8 cellular contexts compared by ENCODE assay signal in genomic region chr1:143884532-143884931, GRCh38.
A peak's percentile ranks its signal among the peaks of the same experiment; 100 is the strongest.
DNase-seq lines count a peak whose midpoint lies in the region; ATAC-seq and TF ChIP-seq lines count a peak whose summit lies in the region.
"Not testable (repeated sequence)": the region's sequence is repeated elsewhere in the genome, so short reads cannot be mapped to it uniquely, and the experiment has no call there.

No MANE protein-coding gene starts in this region.

- H3K4me3 Mint-ChIP-seq in T-helper 2 cell treated with Interferon-gamma antibody and Interleukin-4, amounts not matched to agents 5 μg/mL and 100 μg/mL, for 36 hours, result peak overlapping the region; percentile 61
- H3K4me3 Mint-ChIP-seq in stimulated activated effector memory CD8-positive, alpha-beta T cell treated with anti-CD3 and anti-CD28 coated beads, Interleukin-12 subunit alpha, Interleukin-12 subunit beta, amount 100 ng/mL, for 72 hours, result peak overlapping the region; percentile 33

- H3K9me3 ChIP-seq in neutrophil, result not testable (repeated sequence)

- not testable (repeated sequence) for H3K36me3 Mint-ChIP-seq in T-helper 2 cell treated with Interferon-gamma antibody and Interleukin-4, amounts not matched to agents 5 μg/mL and 100 μg/mL, for 36 hours (ENCODE audit: low read depth); stimulated activated effector memory CD8-positive, alpha-beta T cell treated with anti-CD3 and anti-CD28 coated beads, Interleukin-12 subunit alpha, Interleukin-12 subunit beta, amount 100 ng/mL, for 72 hours

- TF ChIP-seq CTCF in GM12872 (IDR thresholded peaks at IDR 0.05; ENCODE audit: insufficient read depth, low read depth, low read length) (0 out of 3 replicates have a peak, but pooled peaks have one; percentile 22), foreskin keratinocyte (conservative IDR thresholded peaks at IDR 0.05) (peak; percentile 24), neutrophil (IDR thresholded peaks at IDR 0.05) (peak; percentile 7)

- peak; percentile 76 for ATAC-seq in GM21576 (IDR thresholded peaks at IDR 0.05; ENCODE audit: unreplicated experiment)
- peak; percentile 88 for ATAC-seq in HG03159 (IDR thresholded peaks at IDR 0.05; ENCODE audit: unreplicated experiment)
- ATAC-seq in foreskin keratinocyte, result peak; percentile 79
- peak; percentile 83 for ATAC-seq in stimulated activated effector memory CD8-positive, alpha-beta T cell treated with anti-CD3 and anti-CD28 coated beads, Interleukin-12 subunit alpha, Interleukin-12 subunit beta, amount 100 ng/mL, for 72 hours

- H3K27ac Mint-ChIP-seq in T-helper 2 cell treated with Interferon-gamma antibody and Interleukin-4, amounts not matched to agents 5 μg/mL and 100 μg/mL, for 36 hours; stimulated activated effector memory CD8-positive, alpha-beta T cell treated with anti-CD3 and anti-CD28 coated beads, Interleukin-12 subunit alpha, Interleukin-12 subunit beta, amount 100 ng/mL, for 72 hours: not testable (repeated sequence)

- peak; percentile 39 for DNase-seq in T-helper 2 cell treated with Interferon-gamma antibody and Interleukin-4, amounts not matched to agents 5 μg/mL and 100 μg/mL, for 36 hours (ENCODE audit: low spot score)
- DNase-seq in activated gamma-delta T cell treated with Interleukin-2 at 50 U/mL for 16 hours, result peak; percentile 33
- not testable (repeated sequence) for DNase-seq in foreskin keratinocyte
- DNase-seq in stimulated activated effector memory CD8-positive, alpha-beta T cell treated with anti-CD3 and anti-CD28 coated beads, Interleukin-12 subunit alpha, Interleukin-12 subunit beta, amount 100 ng/mL, for 72 hours (ENCODE audit: low spot score in 2 of 2), result peak; percentile 42 to 49

- H3K36me3 ChIP-seq in neutrophil, result not testable (repeated sequence)

- not testable (repeated sequence) for H3K27me3 ChIP-seq in foreskin keratinocyte, neutrophil

- H3K4me3 ChIP-seq in neutrophil (ENCODE audit: low read depth in 1 of 2, low read length in 1 of 2), result peak overlapping the region; percentile 17 to 49

- not testable (repeated sequence) for H3K4me1 ChIP-seq in foreskin keratinocyte; neutrophil (ENCODE audit: control insufficient read depth in 1 of 2, insufficient read depth in 1 of 2, low read depth in 1 of 2, low read length in 1 of 2)

- not testable (repeated sequence) for H3K27ac ChIP-seq in foreskin keratinocyte, neutrophil

- H3K4me1 Mint-ChIP-seq in T-helper 2 cell treated with Interferon-gamma antibody and Interleukin-4, amounts not matched to agents 5 μg/mL and 100 μg/mL, for 36 hours (ENCODE audit: low read depth); stimulated activated effector memory CD8-positive, alpha-beta T cell treated with anti-CD3 and anti-CD28 coated beads, Interleukin-12 subunit alpha, Interleukin-12 subunit beta, amount 100 ng/mL, for 72 hours: not testable (repeated sequence)

- not testable (repeated sequence) for H3K9me3 Mint-ChIP-seq in T-helper 2 cell treated with Interferon-gamma antibody and Interleukin-4, amounts not matched to agents 5 μg/mL and 100 μg/mL, for 36 hours; stimulated activated effector memory CD8-positive, alpha-beta T cell treated with anti-CD3 and anti-CD28 coated beads, Interleukin-12 subunit alpha, Interleukin-12 subunit beta, amount 100 ng/mL, for 72 hours

- not testable (repeated sequence) for H3K27me3 Mint-ChIP-seq in T-helper 2 cell treated with Interferon-gamma antibody and Interleukin-4, amounts not matched to agents 5 μg/mL and 100 μg/mL, for 36 hours (ENCODE audit: low read depth)
